In the genomic region with DNA sequence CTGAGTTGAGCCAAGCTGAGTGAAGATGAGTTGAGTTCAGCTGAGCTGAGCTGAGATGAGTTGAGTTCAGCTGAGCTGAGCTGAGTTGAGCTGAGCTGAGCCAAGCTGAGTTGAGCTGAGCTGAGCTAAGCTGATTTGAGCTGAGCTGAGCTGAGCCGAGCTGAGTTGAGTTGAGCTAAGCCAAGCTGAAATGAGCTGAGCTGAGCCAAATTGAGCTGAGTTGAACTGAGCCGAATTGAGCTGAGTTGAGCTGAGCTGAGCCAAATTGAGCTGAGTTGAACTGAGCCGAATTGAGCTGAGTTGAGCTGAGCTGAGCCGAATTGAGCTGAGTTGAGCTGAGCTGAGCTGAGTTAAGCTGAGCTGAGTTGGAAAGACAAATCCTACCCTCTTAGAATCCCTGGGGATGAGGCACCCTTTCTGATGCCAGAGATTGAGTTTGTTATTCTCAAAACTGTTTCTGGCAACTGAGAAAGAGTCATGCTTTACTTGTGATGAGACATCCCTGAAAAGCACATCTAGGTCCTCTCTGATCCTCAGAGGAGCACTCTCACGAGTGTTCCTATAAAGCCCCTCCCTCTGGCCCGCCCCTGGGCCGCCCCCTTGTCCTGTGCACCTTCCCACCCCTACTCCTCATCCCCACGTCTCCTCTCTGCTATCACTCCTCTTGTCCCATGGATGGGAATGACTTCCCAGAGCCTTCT, we compare ENCODE assay signal across 27 cellular contexts.
DNase-seq lines count a peak whose midpoint lies in the region.
"Had no signal": no experiment of that assay in that cellular context is flagged by ENCODE, and none has a peak within 500 bp of the region (broad histone marks: within the 10 kb centered on the region; RNA-seq: fewer than 3 reads in every experiment).

No MANE protein-coding gene starts in this region.

- no peaks in the 10 kb centered on the region for H3K9me3 ChIP-seq in MG63
- H3K9me3 ChIP-seq: gastrocnemius medialis, mucosa of descending colon, testis had no signal

- H3K36me3 ChIP-seq in MG63: no peaks in the 10 kb centered on the region
- H3K36me3 ChIP-seq: gastrocnemius medialis had no signal

- DNase-seq in GM03348 (ENCODE audit: low spot score) (peak; percentile 81), MG63 (peak; percentile 72), fibroblast of peridontal ligament (ENCODE audit: extremely low read depth) (peak; percentile 87), stromal cell of bone marrow (ENCODE audit: low read depth) (peak; percentile 97), Kasumi-1 (lab: John Stamatoyannopoulos, UW) (no peak)
- no peak for DNase-seq in stimulated activated CD8-positive, alpha-beta memory T cell treated with anti-CD3 and anti-CD28 coated beads, Interleukin-4, amount 100 ng/mL, for 48 hours
- no peak for DNase-seq in NK-92 treated with Interleukin-12 subunit alpha and Interleukin-12 subunit beta, amount 100 ng/mL, for 24 hours (lab: John Stamatoyannopoulos, UW)
- DNase-seq: activated CD4-positive, alpha-beta T cell treated with anti-CD3 and anti-CD28 coated beads for 4 hours; activated naive CD4-positive, alpha-beta T cell treated with anti-CD3 and anti-CD28 coated beads for 36 hours; activated T-cell treated with anti-CD3 and anti-CD28 coated beads, Interleukin-2, amount 50 U/mL, for 4 hours; amygdala; gastrocnemius medialis; GOT3; hippocampal formation; MM.1S; mucosa of descending colon; NCI-H146; NCI-H2171; NCI-H69; nephron progenitor cell; posterior cingulate gyrus; SHP77; stimulated activated CD4-positive, alpha-beta T cell treated with anti-CD3 and anti-CD28 coated beads, Interleukin-2, amount 100 ng/mL, for 24 hours; stimulated activated naive B cell treated with anti-CD40 and anti-IgM and Interleukin-4, amounts not matched to agents 10 μg/mL and 1 μg/mL and 100 μg/mL, for 72 hours; T-cell; testis had no signal

- H3K27me3 ChIP-seq in MG63: no peaks in the 10 kb centered on the region
- H3K27me3 ChIP-seq: gastrocnemius medialis, testis had no signal

- H3K4me3 ChIP-seq in MG63: no peak overlapping the region
- H3K4me3 ChIP-seq: gastrocnemius medialis, mucosa of descending colon, skin epidermis, testis had no signal

Comparison
In these comparisons a context has a peak if more than half of its experiments do, and no peak if none do; other contexts are left out.
1. DNase-seq: peak in GM03348 (single experiment), MG63 (single experiment), fibroblast of peridontal ligament (single experiment) and stromal cell of bone marrow (single experiment); none in Kasumi-1 (0 of 2), stimulated activated CD8-positive, alpha-beta memory T cell treated with anti-CD3 and anti-CD28 coated beads, Interleukin-4, amount 100 ng/mL, for 48 hours (single experiment) and NK-92 treated with Interleukin-12 subunit alpha and Interleukin-12 subunit beta, amount 100 ng/mL, for 24 hours (single experiment).